ENCODE assay signal across 28 cellular contexts in the genomic region with DNA sequence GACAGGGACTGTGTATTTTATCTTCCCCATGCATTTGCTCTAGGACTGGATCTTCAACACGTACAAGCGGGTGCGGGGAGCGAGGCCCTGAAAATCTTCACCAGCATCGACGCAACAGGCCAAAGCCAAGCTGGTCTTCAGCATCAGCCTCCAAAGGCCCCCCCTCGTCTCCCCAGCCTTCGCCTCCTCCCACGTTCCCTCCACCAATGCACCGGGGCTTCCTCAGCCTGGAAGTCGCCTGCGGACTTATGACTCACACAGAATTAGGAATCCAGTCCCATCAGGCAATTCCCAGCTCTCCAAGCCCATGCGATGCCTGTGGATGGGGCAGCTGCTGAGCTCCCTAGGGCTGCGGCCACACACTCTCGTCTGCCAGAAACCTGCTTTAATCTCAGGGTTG. TPM values are rescaled to one million over a fixed set of nuclear protein-coding genes. Genes with fewer than 3 reads are reported as not detected.
DNase-seq lines count a peak whose midpoint lies in the region; ATAC-seq and TF ChIP-seq lines count a peak whose summit lies in the region.
"Had no signal": no experiment of that assay in that cellular context is flagged by ENCODE, and none has a peak within 500 bp of the region (broad histone marks: within the 10 kb centered on the region; RNA-seq: fewer than 3 reads in every experiment).

No MANE protein-coding gene starts in this region.

- peaks cover 8% of the 10 kb centered on the region for H3F3A ChIP-seq in neural progenitor cell (ENCODE audit: low read depth)

- H2AFZ ChIP-seq in trophoblast cell (ENCODE audit: insufficient read depth, low read length, poor library complexity), result no peak overlapping the region
- no peak overlapping the region for H2AFZ ChIP-seq in neural progenitor cell (replicated peaks)

- H3K27me3 ChIP-seq in trophoblast cell (ENCODE audit: insufficient read depth, low read length) (no peaks in the 10 kb centered on the region), neural progenitor cell (no peaks in the 10 kb centered on the region)
- H3K27me3 ChIP-seq: body of pancreas had no signal

- H4K12ac ChIP-seq in trophoblast cell (ENCODE audit: low read depth, low read length), result no peak overlapping the region

- H3K79me1 ChIP-seq in trophoblast cell (ENCODE audit: low read length), result no peaks in the 10 kb centered on the region

- no peaks in the 10 kb centered on the region for H3K79me2 ChIP-seq in trophoblast cell (ENCODE audit: control insufficient read depth, insufficient read depth, low read length, poor library complexity)
- H3K79me2 ChIP-seq in neural progenitor cell (ENCODE audit: low read depth), result no peaks in the 10 kb centered on the region

- peaks cover 7% of the 10 kb centered on the region for H3K9me3 Mint-ChIP-seq in neural progenitor cell
- H3K9me3 Mint-ChIP-seq: activated naive CD8-positive, alpha-beta T cell treated with anti-CD3 and anti-CD28 coated beads, Interleukin-2, amount 10 ng/mL, durations not matched to agents 7 days and 5 days; CD8-positive, alpha-beta memory T cell had no signal

- H3K9ac ChIP-seq in trophoblast cell (ENCODE audit: low read length) (no peak overlapping the region), neural progenitor cell (no peak overlapping the region)

- H3K9me3 ChIP-seq in trophoblast cell (ENCODE audit: insufficient read depth, low read depth, low read length), result no peaks in the 10 kb centered on the region
- no peaks in the 10 kb centered on the region for H3K9me3 ChIP-seq in neural progenitor cell (ENCODE audit: low read depth)
- H3K9me3 ChIP-seq: body of pancreas, spleen, tibial nerve had no signal

- no peak overlapping the region for H2BK5ac ChIP-seq in trophoblast cell (ENCODE audit: low read depth, low read length, poor library complexity)

- H2BK12ac ChIP-seq in trophoblast cell (ENCODE audit: low read length), result no peak overlapping the region

- no peak for ATAC-seq in HG03432 (IDR thresholded peaks at IDR 0.05; ENCODE audit: unreplicated experiment)
- ATAC-seq: body of pancreas, SK-N-SH treated with all-trans-retinoic acid at 6 μM for 48 hours had no signal

- no peak overlapping the region for H3K18ac ChIP-seq in trophoblast cell (ENCODE audit: low read length)

- no peaks in the 10 kb centered on the region for H3K36me3 Mint-ChIP-seq in neural progenitor cell
- H3K36me3 Mint-ChIP-seq: activated naive CD8-positive, alpha-beta T cell treated with anti-CD3 and anti-CD28 coated beads, Interleukin-2, amount 10 ng/mL, durations not matched to agents 7 days and 5 days had no signal

- H3K4me1 ChIP-seq in trophoblast cell (ENCODE audit: control insufficient read depth in 1 of 2, insufficient read depth in 2 of 2, low read length in 2 of 2) (peaks cover 0 to 5% of the 10 kb centered on the region in 2 experiments), neural progenitor cell (peaks cover 11% of the 10 kb centered on the region)

- H3K36me3 ChIP-seq in trophoblast cell (ENCODE audit: control insufficient read depth in 1 of 2, insufficient read depth in 2 of 2, low read length in 2 of 2), result no peaks in the 10 kb centered on the region
- no peaks in the 10 kb centered on the region for H3K36me3 ChIP-seq in neural progenitor cell
- H3K36me3 ChIP-seq: spleen, WERI-Rb-1 had no signal

- H3K4me2 ChIP-seq in trophoblast cell (ENCODE audit: low read length) (no peak overlapping the region), neural progenitor cell (no peak overlapping the region)

- no peak overlapping the region for H2AK5ac ChIP-seq in trophoblast cell (ENCODE audit: low read length)

- no CpG with 5 or more reads among the region's 15 CpGs for WGBS in trophoblast cell (ENCODE audit: extremely low coverage, insufficient coverage, insufficient read length)

- H4K91ac ChIP-seq in trophoblast cell (ENCODE audit: low read depth, low read length), result no peak overlapping the region

- H3K4me3 Mint-ChIP-seq in neural progenitor cell, result no peak overlapping the region
- H3K4me3 Mint-ChIP-seq: activated naive CD8-positive, alpha-beta T cell treated with anti-CD3 and anti-CD28 coated beads, Interleukin-2, amount 10 ng/mL, durations not matched to agents 7 days and 5 days had no signal

- H3K27ac ChIP-seq in trophoblast cell (ENCODE audit: low read depth, low read length) (no peak overlapping the region), neural progenitor cell (no peak overlapping the region)
- H3K27ac ChIP-seq: body of pancreas, spleen, tibial nerve, WERI-Rb-1 had no signal

- no peak overlapping the region for H3K4me3 ChIP-seq in epithelial cell of esophagus (ENCODE audit: low read length)
- H3K4me3 ChIP-seq in trophoblast cell (ENCODE audit: low read depth, low read length), result no peak overlapping the region
- no peak overlapping the region for H3K4me3 ChIP-seq in neural progenitor cell
- H3K4me3 ChIP-seq: body of pancreas, lung, spleen, tibial nerve had no signal

- no peak overlapping the region for H3K14ac ChIP-seq in trophoblast cell (ENCODE audit: low read length)

- TF ChIP-seq CTCF in epithelial cell of esophagus (IDR thresholded peaks at IDR 0.05; ENCODE audit: insufficient read depth, low read depth, low read length, missing control alignments) (no peak), neural progenitor cell (IDR thresholded peaks at IDR 0.05) (no peak)

- no peak overlapping the region for H4K8ac ChIP-seq in trophoblast cell (ENCODE audit: low read depth, low read length)

- H3K23ac ChIP-seq in trophoblast cell (ENCODE audit: low read length), result no peak overlapping the region

- peaks cover 6% of the 10 kb centered on the region for H3K4me1 Mint-ChIP-seq in neural progenitor cell

- peaks cover 6% of the 10 kb centered on the region for H3K27me3 Mint-ChIP-seq in neural progenitor cell (ENCODE audit: insufficient read depth, low read depth)

- H2BK120ac ChIP-seq in trophoblast cell (ENCODE audit: insufficient read depth, low read length, poor library complexity), result no peak overlapping the region

- no peak overlapping the region for H3K4ac ChIP-seq in trophoblast cell (ENCODE audit: low read depth, low read length)

- H3K27ac Mint-ChIP-seq in neural progenitor cell, result no peak overlapping the region
- H3K27ac Mint-ChIP-seq: activated naive CD8-positive, alpha-beta T cell treated with anti-CD3 and anti-CD28 coated beads, Interleukin-2, amount 10 ng/mL, durations not matched to agents 7 days and 5 days; CD8-positive, alpha-beta memory T cell had no signal

- DNase-seq in H4 (ENCODE audit: low spot score) (peak; percentile 39), LHCN-M2 (ENCODE audit: low read depth) (peak; percentile 5), epithelial cell of esophagus (ENCODE audit: low read depth) (peak; percentile 16), trophoblast cell (peak; percentile 51 to 74), NCI-H345 treated with DMSO at 0.1 percent for 48 hours (lab: John Stamatoyannopoulos, UW; ENCODE audit: unreplicated experiment) (no peak), NCI-H82 treated with DMSO at 0.1 percent for 48 hours (lab: John Stamatoyannopoulos, UW; ENCODE audit: unreplicated experiment) (no peak), neural progenitor cell (ENCODE audit: low spot score) (no peak)
- DNase-seq: activated CD4-positive, alpha-beta T cell treated with anti-CD3 and anti-CD28 coated beads, Interleukin-2, amount 50 U/mL, for 4 hours; activated CD8-positive, alpha-beta memory T cell treated with anti-CD3 and anti-CD28 coated beads, Interleukin-2, amount 50 U/mL, for 48 hours; activated effector memory CD4-positive, alpha-beta T cell treated with Interleukin-2 at 50 U/mL for 16 hours; activated naive CD8-positive, alpha-beta T cell treated with anti-CD3 and anti-CD28 coated beads, Interleukin-2, amount 10 ng/mL, durations not matched to agents 7 days and 5 days; body of pancreas; CD8-positive, alpha-beta memory T cell; DND-41; effector CD4-positive, alpha-beta T cell; kidney glomerular epithelial cell; MM.1S; NCI-H1436 treated with DMSO at 0.1 percent for 48 hours; NCI-H510A treated with DMSO at 0.1 percent for 48 hours; retina; spleen; stimulated activated CD4-positive, alpha-beta T cell treated with anti-CD3 and anti-CD28 coated beads, Interleukin-4, amount 100 ng/mL, for 1 hour; stimulated activated naive CD4-positive, alpha-beta T cell treated with Interleukin-2 at 50 U/mL for 16 hours; WERI-Rb-1 had no signal

- no peaks in the 10 kb centered on the region for H4K20me1 ChIP-seq in neural progenitor cell (ENCODE audit: low read depth)

RNA-seq across cellular contexts. Expression of a gene that starts 36.3 kb away (rescaled TPM):
- total RNA-seq in H4 (2014; rRNA removed; shearing (Covaris generic)), result 1.4 and 3.8 TPM in 2 replicates
- total RNA-seq in LHCN-M2 (2014; rRNA removed) (2.8 and 4.1 TPM in 2 replicates), neural progenitor cell (ENCODE audit: low replicate concordance) (3.0 and 3.3 TPM in 2 replicates)
- 1.8 TPM for polyA plus RNA-seq in LHCN-M2 (2012)
- 1.4 and 1.6 TPM in 2 replicates for polyA plus RNA-seq in trophoblast cell (2013)

Comparison
In these comparisons a context has a peak if more than half of its experiments do, and no peak if none do; other contexts are left out.
1. DNase-seq: peak in H4 (single experiment), LHCN-M2 (single experiment), epithelial cell of esophagus (single experiment) and trophoblast cell (2 of 2); none in NCI-H345 treated with DMSO at 0.1 percent for 48 hours (single experiment), NCI-H82 treated with DMSO at 0.1 percent for 48 hours (single experiment) and neural progenitor cell (single experiment).